Comparison of ENCODE assay signal across 24 cellular contexts in genomic region chr10:65778753-65779152, GRCh38.
DNase-seq lines count a peak whose midpoint lies in the region; ATAC-seq and TF ChIP-seq lines count a peak whose summit lies in the region.
"Had no signal": no experiment of that assay in that cellular context is flagged by ENCODE, and none has a peak within 500 bp of the region (broad histone marks: within the 10 kb centered on the region; RNA-seq: fewer than 3 reads in every experiment).

No MANE protein-coding gene starts in this region.

- TF ChIP-seq CTCF in BE2C (IDR thresholded peaks at IDR 0.05; ENCODE audit: low read depth, low read length): no peak
- TF ChIP-seq CTCF in lower lobe of right lung (IDR thresholded peaks at IDR 0.05): no peak
- no peak for TF ChIP-seq CTCF in upper lobe of right lung (IDR thresholded peaks at IDR 0.05)

- H3K27me3 ChIP-seq in BE2C (no peaks in the 10 kb centered on the region), lower lobe of right lung (ENCODE audit: low read depth) (no peaks in the 10 kb centered on the region), upper lobe of right lung (no peaks in the 10 kb centered on the region)
- H3K27me3 ChIP-seq: BLaER1 had no signal

- peak; percentile 3 for DNase-seq in BE2C
- peak; percentile 28 for DNase-seq in lower lobe of right lung
- DNase-seq in sciatic nerve (ENCODE audit: low spot score): no peak
- DNase-seq in upper lobe of right lung: no peak
- no peak for DNase-seq in NOMO-1 (lab: John Stamatoyannopoulos, UW; ENCODE audit: unreplicated experiment in 2 of 2)
- DNase-seq: AML-193; C1 segment of cervical spinal cord; CD4-positive, alpha-beta memory T cell; CD4-positive, CD25-positive, alpha-beta regulatory T cell; CD8-positive, alpha-beta memory T cell; COR-L47; DMS 273 treated with DMSO at 0.1 percent for 48 hours; DMS153; DMS53; DMS79; DND-41; EL; GDM1 had no signal

- H3K4me3 ChIP-seq in BE2C (ENCODE audit: low read depth, low read length) (no peak overlapping the region), lower lobe of right lung (no peak overlapping the region), upper lobe of right lung (no peak overlapping the region)
- H3K4me3 ChIP-seq: A549, BLaER1, GM12878 had no signal

- no peaks in the 10 kb centered on the region for H3K4me1 ChIP-seq in BE2C
- no peaks in the 10 kb centered on the region for H3K4me1 ChIP-seq in lower lobe of right lung
- no peaks in the 10 kb centered on the region for H3K4me1 ChIP-seq in upper lobe of right lung
- H3K4me1 ChIP-seq: A549, BLaER1 had no signal

- intact Hi-C loops in lower lobe of right lung (cut with DNase I) (no loop called here), sciatic nerve (cut with DNase I) (no loop called here), upper lobe of right lung (cut with DNase I) (no loop called here)

- ATAC-seq in lower lobe of right lung (no peak), sciatic nerve (peak; percentile 13), upper lobe of right lung (peak; percentile 9), HG02884 (IDR thresholded peaks at IDR 0.05; ENCODE audit: unreplicated experiment) (no peak), GM21717 (IDR thresholded peaks at IDR 0.05; ENCODE audit: unreplicated experiment) (no peak)
- ATAC-seq: A549, GM12878 had no signal

- H3K27ac ChIP-seq in lower lobe of right lung (no peak overlapping the region), upper lobe of right lung (no peak overlapping the region)
- H3K27ac ChIP-seq: 22Rv1, A549, BLaER1 had no signal

- H3K36me3 ChIP-seq in BE2C (no peaks in the 10 kb centered on the region), lower lobe of right lung (no peaks in the 10 kb centered on the region), upper lobe of right lung (no peaks in the 10 kb centered on the region)
- H3K36me3 ChIP-seq: BLaER1 had no signal

- H3K9me3 ChIP-seq in BE2C (no peaks in the 10 kb centered on the region), lower lobe of right lung (no peaks in the 10 kb centered on the region), upper lobe of right lung (no peaks in the 10 kb centered on the region)
- H3K9me3 ChIP-seq: A549, BLaER1 had no signal

Comparison
In these comparisons a context has a peak if more than half of its experiments do, and no peak if none do; other contexts are left out.
1. DNase-seq: peak in BE2C (single experiment) and lower lobe of right lung (single experiment); none in sciatic nerve (single experiment), upper lobe of right lung (single experiment) and NOMO-1 (0 of 2).
2. ATAC-seq: peak in sciatic nerve (single experiment) and upper lobe of right lung (single experiment); none in lower lobe of right lung (0 of 2), HG02884 (single experiment) and GM21717 (single experiment).